In the genomic region with DNA sequence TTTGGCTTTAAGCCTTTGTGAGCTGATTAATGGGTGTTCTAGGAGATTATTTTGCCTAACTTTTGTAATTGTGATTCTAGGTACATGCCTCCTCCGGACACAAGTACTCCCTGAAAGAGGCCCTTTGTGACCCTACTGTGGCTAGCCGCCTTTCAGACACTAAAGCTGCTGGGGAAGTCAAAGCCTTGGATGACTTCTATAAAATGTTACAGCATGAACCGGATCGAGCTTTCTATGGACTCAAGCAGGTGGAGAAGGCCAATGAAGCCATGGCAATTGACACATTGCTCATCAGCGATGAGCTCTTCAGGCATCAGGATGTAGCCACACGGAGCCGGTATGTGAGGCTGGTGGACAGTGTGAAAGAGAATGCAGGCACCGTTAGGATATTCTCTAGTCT, we compare ENCODE assay signal across 8 cellular contexts. TPM values are rescaled to one million over a fixed set of nuclear protein-coding genes. Genes with fewer than 3 reads are reported as not detected.
DNase-seq lines count a peak whose midpoint lies in the region; ATAC-seq lines count a peak whose summit lies in the region.

No MANE protein-coding gene starts in this region.

- H3K36me3 ChIP-seq in mesodermal cell (ENCODE audit: control insufficient read depth, insufficient read depth, low read length), result peaks cover 31% of the 10 kb centered on the region

- no peak for ATAC-seq in HG03432 (IDR thresholded peaks at IDR 0.05; ENCODE audit: unreplicated experiment)
- no peak for ATAC-seq in GM21786 (IDR thresholded peaks at IDR 0.05; ENCODE audit: unreplicated experiment)
- no peak for ATAC-seq in GM21390 (IDR thresholded peaks at IDR 0.05; ENCODE audit: unreplicated experiment)

- 6% methylated on average over 4 to 8 of the region's 8 CpGs for WGBS in mesodermal cell (ENCODE audit: insufficient coverage in 2 of 2), 2 experiments

- peak overlapping the region; percentile 99 for H3K27ac ChIP-seq in mesodermal cell (ENCODE audit: low read depth, low read length, severe bottlenecking)

- H3K9me3 ChIP-seq in mesodermal cell (ENCODE audit: control insufficient read depth, low read length), result no peaks in the 10 kb centered on the region

- peak overlapping the region; percentile 58 for H3K4me3 ChIP-seq in mesodermal cell (ENCODE audit: extremely low read depth, insufficient read depth, low read length, poor library complexity, severe bottlenecking)

- DNase-seq in ELR (ENCODE audit: low read depth) (peak; percentile 64), NCI-H748 treated with DMSO at 0.1 percent for 48 hours (lab: John Stamatoyannopoulos, UW) (peak; percentile 15), cerebellar cortex (ENCODE audit: low spot score) (peak; percentile 9), NCI-H345 (lab: John Stamatoyannopoulos, UW) (no peak)

- peaks cover 30% of the 10 kb centered on the region for H3K4me1 ChIP-seq in mesodermal cell (ENCODE audit: control insufficient read depth, insufficient read depth, low read length, poor library complexity, severe bottlenecking)

RNA-seq across cellular contexts. Expression of a gene that starts 13.6 kb away (rescaled TPM):
- 146 TPM for polyA plus RNA-seq in mesodermal cell (2013, experiment 1 of 2)
- 144 TPM for polyA plus RNA-seq in mesodermal cell (2013, experiment 2 of 2)

RNA-seq across cellular contexts. Expression of a gene that starts 13.6 kb away (rescaled TPM):
- polyA plus RNA-seq in mesodermal cell (2013, experiment 1 of 2), result 39.8 TPM
- polyA plus RNA-seq in mesodermal cell (2013, experiment 2 of 2), result 29.9 TPM
